ENCODE assay signal across 1 cellular context in genomic region chr15:75721462-75721922, GRCh38.
TF ChIP-seq lines count a peak whose summit lies in the region.

No MANE protein-coding gene starts in this region.

TF ChIP-seq in HepG2, 621 proteins besides CTCF, POLR2A, EP300 and RAD21:
- TF ChIP-seq ZNF264 (CRISPR knock-in tag; IDR thresholded peaks at IDR 0.05), result no peak
- TF ChIP-seq NFATC3 (CRISPR knock-in tag; IDR thresholded peaks at IDR 0.05), result no peak
- TF ChIP-seq FOXK1 (CRISPR knock-in tag; IDR thresholded peaks at IDR 0.05; ENCODE audit: borderline replicate concordance, low read depth), result no peak
- no peak for TF ChIP-seq ZNF251 (CRISPR knock-in tag; IDR thresholded peaks at IDR 0.05)
